1 cellular context compared by ENCODE assay signal in the genomic region with DNA sequence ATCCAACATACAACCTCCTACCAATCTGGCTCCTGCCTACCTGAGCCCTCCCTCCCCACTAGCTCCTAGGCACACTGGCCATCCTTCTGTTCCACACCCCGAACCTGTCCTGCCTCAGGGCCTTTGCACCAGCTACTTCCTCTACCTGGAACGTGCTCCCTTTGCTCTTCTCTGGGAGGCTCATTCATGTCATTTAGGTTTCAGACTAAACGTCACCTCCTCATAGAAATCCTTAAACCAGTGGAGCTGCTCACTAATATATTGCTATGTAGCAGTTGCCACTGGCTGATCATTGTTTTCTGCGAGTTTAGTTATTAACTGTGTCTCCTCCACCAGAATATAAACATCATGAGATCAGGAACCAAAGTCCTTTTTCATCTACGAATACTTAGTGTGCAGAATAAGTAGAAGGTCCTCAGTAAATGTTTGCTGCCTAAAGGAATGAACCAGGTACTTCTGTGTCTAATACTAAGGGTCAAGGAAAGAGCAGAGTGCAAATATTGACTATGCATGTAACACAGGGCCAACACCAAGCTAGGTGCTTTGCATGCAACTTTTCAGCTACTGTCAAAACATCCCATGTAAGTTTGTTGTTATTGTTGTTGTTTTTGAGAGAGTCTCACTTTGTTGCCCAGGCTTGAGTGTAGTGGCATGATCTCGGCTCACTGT.
TF ChIP-seq lines count a peak whose summit lies in the region.

No MANE protein-coding gene starts in this region.

TF ChIP-seq in HepG2, 621 proteins besides CTCF, POLR2A, EP300 and RAD21 (continued from another document and continues in another):
- TF ChIP-seq, protein P1, sequence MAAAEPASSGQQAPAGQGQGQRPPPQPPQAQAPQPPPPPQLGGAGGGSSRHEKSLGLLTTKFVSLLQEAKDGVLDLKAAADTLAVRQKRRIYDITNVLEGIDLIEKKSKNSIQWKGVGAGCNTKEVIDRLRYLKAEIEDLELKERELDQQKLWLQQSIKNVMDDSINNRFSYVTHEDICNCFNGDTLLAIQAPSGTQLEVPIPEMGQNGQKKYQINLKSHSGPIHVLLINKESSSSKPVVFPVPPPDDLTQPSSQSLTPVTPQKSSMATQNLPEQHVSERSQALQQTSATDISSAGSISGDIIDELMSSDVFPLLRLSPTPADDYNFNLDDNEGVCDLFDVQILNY (CRISPR knock-in tag; conservative IDR thresholded peaks at IDR 0.05) = no peak
- peak; percentile 84; the same call in 1 of the 2 replicates for TF ChIP-seq ZMYM2 (CRISPR knock-in tag; IDR thresholded peaks at IDR 0.05)
- peak; percentile 21; the same call in 1 of the 2 replicates for TF ChIP-seq SPEN (CRISPR knock-in tag; IDR thresholded peaks at IDR 0.05; ENCODE audit: low read depth)
- peak; percentile 94 for TF ChIP-seq KDM6A (CRISPR knock-in tag; IDR thresholded peaks at IDR 0.05; ENCODE audit: low read depth)
- no peak for TF ChIP-seq PAF1 (CRISPR knock-in tag; IDR thresholded peaks at IDR 0.05)
- TF ChIP-seq, protein P2, sequence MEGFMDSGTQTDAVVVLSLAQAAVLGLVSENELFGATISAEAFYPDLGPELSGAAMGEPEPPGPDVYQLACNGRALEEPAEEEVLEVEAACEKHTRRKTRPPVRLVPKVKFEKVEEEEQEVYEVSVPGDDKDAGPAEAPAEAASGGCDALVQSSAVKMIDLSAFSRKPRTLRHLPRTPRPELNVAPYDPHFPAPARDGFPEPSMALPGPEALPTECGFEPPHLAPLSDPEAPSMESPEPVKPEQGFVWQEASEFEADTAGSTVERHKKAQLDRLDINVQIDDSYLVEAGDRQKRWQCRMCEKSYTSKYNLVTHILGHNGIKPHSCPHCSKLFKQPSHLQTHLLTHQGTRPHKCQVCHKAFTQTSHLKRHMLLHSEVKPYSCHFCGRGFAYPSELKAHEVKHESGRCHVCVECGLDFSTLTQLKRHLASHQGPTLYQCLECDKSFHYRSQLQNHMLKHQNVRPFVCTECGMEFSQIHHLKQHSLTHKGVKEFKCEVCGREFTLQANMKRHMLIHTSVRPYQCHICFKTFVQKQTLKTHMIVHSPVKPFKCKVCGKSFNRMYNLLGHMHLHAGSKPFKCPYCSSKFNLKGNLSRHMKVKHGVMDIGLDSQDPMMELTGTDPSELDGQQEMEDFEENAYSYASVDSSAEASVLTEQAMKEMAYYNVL (CRISPR knock-in tag; IDR thresholded peaks at IDR 0.05; ENCODE audit: borderline replicate concordance) = peak; percentile 86
- TF ChIP-seq MATR3 (CRISPR knock-in tag; IDR thresholded peaks at IDR 0.05) = no peak
- TF ChIP-seq ZNF543 (CRISPR knock-in tag; IDR thresholded peaks at IDR 0.05) = 0 out of 2 replicates have a peak, but pooled peaks have one; percentile 28
- no peak for TF ChIP-seq MBNL3 (CRISPR knock-in tag; conservative IDR thresholded peaks at IDR 0.05)
- no peak for TF ChIP-seq REPIN1 (CRISPR knock-in tag; IDR thresholded peaks at IDR 0.05; ENCODE audit: borderline replicate concordance, low read depth)
- no peak for TF ChIP-seq ZBTB42 (CRISPR knock-in tag; IDR thresholded peaks at IDR 0.05)
- TF ChIP-seq MIXL1 (CRISPR knock-in tag; IDR thresholded peaks at IDR 0.05) = peak; percentile 87
- TF ChIP-seq IRF2 (CRISPR knock-in tag; IDR thresholded peaks at IDR 0.05) = peak; percentile 91
- TF ChIP-seq JUNB (CRISPR knock-in tag; IDR thresholded peaks at IDR 0.05; ENCODE audit: borderline replicate concordance) = no peak
- peak; percentile 24 for TF ChIP-seq HOXA5 (CRISPR knock-in tag; IDR thresholded peaks at IDR 0.05)
- TF ChIP-seq, protein P3, sequence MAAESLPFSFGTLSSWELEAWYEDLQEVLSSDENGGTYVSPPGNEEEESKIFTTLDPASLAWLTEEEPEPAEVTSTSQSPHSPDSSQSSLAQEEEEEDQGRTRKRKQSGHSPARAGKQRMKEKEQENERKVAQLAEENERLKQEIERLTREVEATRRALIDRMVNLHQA (CRISPR knock-in tag; IDR thresholded peaks at IDR 0.05) = 0 out of 2 replicates have a peak, but pooled peaks have one; percentile 47
- no peak for TF ChIP-seq ZEB1 (IDR thresholded peaks at IDR 0.05; ENCODE audit: insufficient replicate concordance, low read depth)
- no peak for TF ChIP-seq U2AF2 (IDR thresholded peaks at IDR 0.05; ENCODE audit: low read depth, low read length)
- TF ChIP-seq, protein P4, sequence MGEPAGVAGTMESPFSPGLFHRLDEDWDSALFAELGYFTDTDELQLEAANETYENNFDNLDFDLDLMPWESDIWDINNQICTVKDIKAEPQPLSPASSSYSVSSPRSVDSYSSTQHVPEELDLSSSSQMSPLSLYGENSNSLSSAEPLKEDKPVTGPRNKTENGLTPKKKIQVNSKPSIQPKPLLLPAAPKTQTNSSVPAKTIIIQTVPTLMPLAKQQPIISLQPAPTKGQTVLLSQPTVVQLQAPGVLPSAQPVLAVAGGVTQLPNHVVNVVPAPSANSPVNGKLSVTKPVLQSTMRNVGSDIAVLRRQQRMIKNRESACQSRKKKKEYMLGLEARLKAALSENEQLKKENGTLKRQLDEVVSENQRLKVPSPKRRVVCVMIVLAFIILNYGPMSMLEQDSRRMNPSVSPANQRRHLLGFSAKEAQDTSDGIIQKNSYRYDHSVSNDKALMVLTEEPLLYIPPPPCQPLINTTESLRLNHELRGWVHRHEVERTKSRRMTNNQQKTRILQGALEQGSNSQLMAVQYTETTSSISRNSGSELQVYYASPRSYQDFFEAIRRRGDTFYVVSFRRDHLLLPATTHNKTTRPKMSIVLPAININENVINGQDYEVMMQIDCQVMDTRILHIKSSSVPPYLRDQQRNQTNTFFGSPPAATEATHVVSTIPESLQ (CRISPR knock-in tag; conservative IDR thresholded peaks at IDR 0.05) = no peak
- peak; percentile 83; the same call in 1 of the 2 replicates for TF ChIP-seq HOXD1 (CRISPR knock-in tag; IDR thresholded peaks at IDR 0.05)
- peak; percentile 67 for TF ChIP-seq ZNF652 (CRISPR knock-in tag; IDR thresholded peaks at IDR 0.05; ENCODE audit: borderline replicate concordance, low read depth)
- peak; percentile 82 for TF ChIP-seq ZSCAN29 (CRISPR knock-in tag; conservative IDR thresholded peaks at IDR 0.05)
- TF ChIP-seq ETV6 (CRISPR knock-in tag; conservative IDR thresholded peaks at IDR 0.05) = no peak
- no peak for TF ChIP-seq RFX3 (CRISPR knock-in tag; IDR thresholded peaks at IDR 0.05)
- no peak for TF ChIP-seq ZNF180 (CRISPR knock-in tag; IDR thresholded peaks at IDR 0.05; ENCODE audit: borderline replicate concordance, low read depth)
- no peak for TF ChIP-seq ZNF703 (CRISPR knock-in tag; IDR thresholded peaks at IDR 0.05; ENCODE audit: borderline replicate concordance)
- TF ChIP-seq NFE2 (CRISPR knock-in tag; IDR thresholded peaks at IDR 0.05) = no peak
- peak; percentile 73; the same call in 1 of the 2 replicates for TF ChIP-seq BRD4 (CRISPR knock-in tag; IDR thresholded peaks at IDR 0.05)
- no peak for TF ChIP-seq ZNF775 (CRISPR knock-in tag; IDR thresholded peaks at IDR 0.05; ENCODE audit: borderline replicate concordance)
- TF ChIP-seq KDM1A (CRISPR knock-in tag; IDR thresholded peaks at IDR 0.05) = peak; percentile 98
- TF ChIP-seq CHD2 (IDR thresholded peaks at IDR 0.05; ENCODE audit: low read depth, low read length) = no peak
- 0 out of 2 replicates have a peak, but pooled peaks have one; percentile 70 for TF ChIP-seq NCOA1 (CRISPR knock-in tag; IDR thresholded peaks at IDR 0.05)
- TF ChIP-seq, protein P5, sequence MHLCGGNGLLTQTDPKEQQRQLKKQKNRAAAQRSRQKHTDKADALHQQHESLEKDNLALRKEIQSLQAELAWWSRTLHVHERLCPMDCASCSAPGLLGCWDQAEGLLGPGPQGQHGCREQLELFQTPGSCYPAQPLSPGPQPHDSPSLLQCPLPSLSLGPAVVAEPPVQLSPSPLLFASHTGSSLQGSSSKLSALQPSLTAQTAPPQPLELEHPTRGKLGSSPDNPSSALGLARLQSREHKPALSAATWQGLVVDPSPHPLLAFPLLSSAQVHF (CRISPR knock-in tag; IDR thresholded peaks at IDR 0.05) = no peak
- TF ChIP-seq ELF1 (CRISPR knock-in tag; IDR thresholded peaks at IDR 0.05) = peak; percentile 12; the same call in 1 of the 2 replicates
- TF ChIP-seq ZNF552 (CRISPR knock-in tag; IDR thresholded peaks at IDR 0.05; ENCODE audit: borderline replicate concordance) = no peak; the same call in 1 of the 2 replicates
- TF ChIP-seq, protein P6, sequence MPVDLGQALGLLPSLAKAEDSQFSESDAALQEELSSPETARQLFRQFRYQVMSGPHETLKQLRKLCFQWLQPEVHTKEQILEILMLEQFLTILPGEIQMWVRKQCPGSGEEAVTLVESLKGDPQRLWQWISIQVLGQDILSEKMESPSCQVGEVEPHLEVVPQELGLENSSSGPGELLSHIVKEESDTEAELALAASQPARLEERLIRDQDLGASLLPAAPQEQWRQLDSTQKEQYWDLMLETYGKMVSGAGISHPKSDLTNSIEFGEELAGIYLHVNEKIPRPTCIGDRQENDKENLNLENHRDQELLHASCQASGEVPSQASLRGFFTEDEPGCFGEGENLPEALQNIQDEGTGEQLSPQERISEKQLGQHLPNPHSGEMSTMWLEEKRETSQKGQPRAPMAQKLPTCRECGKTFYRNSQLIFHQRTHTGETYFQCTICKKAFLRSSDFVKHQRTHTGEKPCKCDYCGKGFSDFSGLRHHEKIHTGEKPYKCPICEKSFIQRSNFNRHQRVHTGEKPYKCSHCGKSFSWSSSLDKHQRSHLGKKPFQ (CRISPR knock-in tag; IDR thresholded peaks at IDR 0.05; ENCODE audit: insufficient replicate concordance) = peak; percentile 56
- TF ChIP-seq, protein P7, sequence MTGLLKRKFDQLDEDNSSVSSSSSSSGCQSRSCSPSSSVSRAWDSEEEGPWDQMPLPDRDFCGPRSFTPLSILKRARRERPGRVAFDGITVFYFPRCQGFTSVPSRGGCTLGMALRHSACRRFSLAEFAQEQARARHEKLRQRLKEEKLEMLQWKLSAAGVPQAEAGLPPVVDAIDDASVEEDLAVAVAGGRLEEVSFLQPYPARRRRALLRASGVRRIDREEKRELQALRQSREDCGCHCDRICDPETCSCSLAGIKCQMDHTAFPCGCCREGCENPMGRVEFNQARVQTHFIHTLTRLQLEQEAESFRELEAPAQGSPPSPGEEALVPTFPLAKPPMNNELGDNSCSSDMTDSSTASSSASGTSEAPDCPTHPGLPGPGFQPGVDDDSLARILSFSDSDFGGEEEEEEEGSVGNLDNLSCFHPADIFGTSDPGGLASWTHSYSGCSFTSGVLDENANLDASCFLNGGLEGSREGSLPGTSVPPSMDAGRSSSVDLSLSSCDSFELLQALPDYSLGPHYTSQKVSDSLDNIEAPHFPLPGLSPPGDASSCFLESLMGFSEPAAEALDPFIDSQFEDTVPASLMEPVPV (CRISPR knock-in tag; IDR thresholded peaks at IDR 0.05) = 0 out of 2 replicates have a peak, but pooled peaks have one; percentile 32
- TF ChIP-seq MAFK (conservative IDR thresholded peaks at IDR 0.05 in 1 of 2, IDR thresholded peaks at IDR 0.05 in 1 of 2; ENCODE audit: low read length in 2 of 2) = peak; percentile 22 to 34; a peak in 2 of 4 replicates
- TF ChIP-seq SRY (CRISPR knock-in tag; IDR thresholded peaks at IDR 0.05) = no peak
- TF ChIP-seq ZSCAN30 (CRISPR knock-in tag; IDR thresholded peaks at IDR 0.05) = no peak
- TF ChIP-seq, protein P8, sequence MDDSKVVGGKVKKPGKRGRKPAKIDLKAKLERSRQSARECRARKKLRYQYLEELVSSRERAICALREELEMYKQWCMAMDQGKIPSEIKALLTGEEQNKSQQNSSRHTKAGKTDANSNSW (CRISPR knock-in tag; IDR thresholded peaks at IDR 0.05; ENCODE audit: borderline replicate concordance) = no peak
- no peak for TF ChIP-seq ZNF569 (CRISPR knock-in tag; IDR thresholded peaks at IDR 0.05; ENCODE audit: borderline replicate concordance)
- TF ChIP-seq, protein P9, sequence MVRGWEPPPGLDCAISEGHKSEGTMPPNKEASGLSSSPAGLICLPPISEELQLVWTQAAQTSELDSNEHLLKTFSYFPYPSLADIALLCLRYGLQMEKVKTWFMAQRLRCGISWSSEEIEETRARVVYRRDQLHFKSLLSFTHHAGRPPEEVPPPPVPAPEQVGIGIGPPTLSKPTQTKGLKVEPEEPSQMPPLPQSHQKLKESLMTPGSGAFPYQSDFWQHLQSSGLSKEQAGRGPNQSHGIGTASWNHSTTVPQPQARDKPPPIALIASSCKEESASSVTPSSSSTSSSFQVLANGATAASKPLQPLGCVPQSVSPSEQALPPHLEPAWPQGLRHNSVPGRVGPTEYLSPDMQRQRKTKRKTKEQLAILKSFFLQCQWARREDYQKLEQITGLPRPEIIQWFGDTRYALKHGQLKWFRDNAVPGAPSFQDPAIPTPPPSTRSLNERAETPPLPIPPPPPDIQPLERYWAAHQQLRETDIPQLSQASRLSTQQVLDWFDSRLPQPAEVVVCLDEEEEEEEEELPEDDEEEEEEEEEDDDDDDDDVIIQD (CRISPR knock-in tag; IDR thresholded peaks at IDR 0.05; ENCODE audit: low read depth) = peak; percentile 69; the same call in 1 of the 2 replicates
- TF ChIP-seq, protein P10, sequence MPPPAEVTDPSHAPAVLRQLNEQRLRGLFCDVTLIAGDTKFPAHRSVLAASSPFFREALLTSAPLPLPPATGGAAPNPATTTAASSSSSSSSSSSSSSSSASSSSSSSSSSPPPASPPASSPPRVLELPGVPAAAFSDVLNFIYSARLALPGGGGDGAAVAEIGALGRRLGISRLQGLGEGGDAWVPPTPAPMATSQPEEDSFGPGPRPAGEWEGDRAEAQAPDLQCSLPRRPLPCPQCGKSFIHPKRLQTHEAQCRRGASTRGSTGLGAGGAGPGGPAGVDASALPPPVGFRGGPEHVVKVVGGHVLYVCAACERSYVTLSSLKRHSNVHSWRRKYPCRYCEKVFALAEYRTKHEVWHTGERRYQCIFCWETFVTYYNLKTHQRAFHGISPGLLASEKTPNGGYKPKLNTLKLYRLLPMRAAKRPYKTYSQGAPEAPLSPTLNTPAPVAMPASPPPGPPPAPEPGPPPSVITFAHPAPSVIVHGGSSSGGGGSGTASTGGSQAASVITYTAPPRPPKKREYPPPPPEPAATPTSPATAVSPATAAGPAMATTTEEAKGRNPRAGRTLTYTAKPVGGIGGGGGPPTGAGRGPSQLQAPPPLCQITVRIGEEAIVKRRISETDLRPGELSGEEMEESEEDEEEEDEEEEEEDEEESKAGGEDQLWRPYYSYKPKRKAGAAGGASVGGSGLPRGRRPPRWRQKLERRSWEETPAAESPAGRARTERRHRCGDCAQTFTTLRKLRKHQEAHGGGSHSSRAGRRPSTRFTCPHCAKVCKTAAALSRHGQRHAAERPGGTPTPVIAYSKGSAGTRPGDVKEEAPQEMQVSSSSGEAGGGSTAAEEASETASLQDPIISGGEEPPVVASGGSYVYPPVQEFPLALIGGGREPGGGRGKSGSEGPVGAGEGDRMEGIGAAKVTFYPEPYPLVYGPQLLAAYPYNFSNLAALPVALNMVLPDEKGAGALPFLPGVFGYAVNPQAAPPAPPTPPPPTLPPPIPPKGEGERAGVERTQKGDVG (CRISPR knock-in tag; IDR thresholded peaks at IDR 0.05; ENCODE audit: borderline replicate concordance) = no peak
